ENCODE assay signal across 8 cellular contexts in the genomic region with DNA sequence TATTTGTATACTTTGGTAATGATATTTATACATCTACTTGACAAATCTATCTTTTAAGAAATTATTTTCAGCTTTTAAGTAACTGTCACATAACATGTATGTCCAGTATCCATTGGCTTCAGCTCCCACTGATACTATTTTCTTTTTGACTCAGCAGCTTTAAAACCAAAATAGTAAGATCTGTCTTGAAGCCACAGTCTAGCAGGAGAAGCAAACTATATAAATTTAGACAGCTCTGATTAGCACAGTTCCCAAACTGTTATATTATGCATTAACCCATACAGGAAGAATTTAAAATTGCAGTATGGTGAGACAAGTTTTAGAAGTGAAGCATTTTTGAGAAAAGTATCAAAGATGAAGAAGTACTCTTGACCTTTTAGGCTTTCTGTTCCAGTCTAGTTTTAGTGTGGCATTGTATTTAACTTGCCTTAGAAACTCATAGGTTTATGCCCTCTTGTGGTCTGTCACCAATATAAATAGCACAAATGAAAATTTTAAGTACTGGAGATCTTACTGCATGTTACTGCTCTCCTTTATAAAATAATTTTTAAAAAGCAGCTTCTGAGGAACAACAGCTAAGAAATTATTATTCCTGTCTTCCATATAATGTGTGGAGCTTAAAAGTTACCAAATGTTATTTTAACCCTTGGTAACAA. TPM values are rescaled to one million over a fixed set of nuclear protein-coding genes. Genes with fewer than 3 reads are reported as not detected.
A peak's percentile ranks its signal among the peaks of the same experiment; 100 is the strongest.
DNase-seq lines count a peak whose midpoint lies in the region; ATAC-seq, FAIRE-seq and TF ChIP-seq lines count a peak whose summit lies in the region.

No MANE protein-coding gene starts in this region.

- H2AFZ ChIP-seq in astrocyte (ENCODE audit: low read depth, low read length) (no peak overlapping the region), neural progenitor cell (replicated peaks) (no peak overlapping the region)

- H3K4me1 Mint-ChIP-seq in astrocyte (ENCODE audit: low read depth, unreplicated experiment), result peaks cover 36% of the 10 kb centered on the region
- peaks cover 8% of the 10 kb centered on the region for H3K4me1 Mint-ChIP-seq in neural progenitor cell

- no peaks in the 10 kb centered on the region for H3K27me3 Mint-ChIP-seq in astrocyte (ENCODE audit: low read depth, unreplicated experiment)
- no peaks in the 10 kb centered on the region for H3K27me3 Mint-ChIP-seq in neural progenitor cell (ENCODE audit: insufficient read depth, low read depth)

- H3K4me3 ChIP-seq in HL-60 (replicated peaks; ENCODE audit: insufficient read depth, low read length) (no peak overlapping the region), astrocyte (ENCODE audit: insufficient read depth, low read depth, low read length) (no peak overlapping the region), neural progenitor cell (no peak overlapping the region)

- H3K79me2 ChIP-seq in astrocyte (ENCODE audit: insufficient read depth, low read length) (peaks cover 95% of the 10 kb centered on the region), neural progenitor cell (ENCODE audit: low read depth) (peaks cover 99% of the 10 kb centered on the region)

- no peaks in the 10 kb centered on the region for H3F3A ChIP-seq in neural progenitor cell (ENCODE audit: low read depth)

- H3K9me3 Mint-ChIP-seq in astrocyte (ENCODE audit: unreplicated experiment), result no peaks in the 10 kb centered on the region
- H3K9me3 Mint-ChIP-seq in neural progenitor cell, result no peaks in the 10 kb centered on the region

- H3K4me3 Mint-ChIP-seq in astrocyte (ENCODE audit: unreplicated experiment) (no peak overlapping the region), neural progenitor cell (no peak overlapping the region)

- peaks cover 22% of the 10 kb centered on the region for H3K4me1 ChIP-seq in astrocyte (ENCODE audit: insufficient read depth, low read length)
- H3K4me1 ChIP-seq in neural progenitor cell, result peaks cover 31% of the 10 kb centered on the region

- H3K36me3 ChIP-seq in astrocyte (ENCODE audit: insufficient read depth, low read length), result no peaks in the 10 kb centered on the region
- H3K36me3 ChIP-seq in neural progenitor cell, result no peaks in the 10 kb centered on the region

- ATAC-seq in HG03097 (IDR thresholded peaks at IDR 0.05; ENCODE audit: low FRiP score, unreplicated experiment), result no peak

- H3K36me3 Mint-ChIP-seq in astrocyte (ENCODE audit: low read depth, unreplicated experiment) (no peaks in the 10 kb centered on the region), neural progenitor cell (peaks cover 8% of the 10 kb centered on the region)

- H3K27me3 ChIP-seq in HL-60 (ENCODE audit: insufficient read depth, poor library complexity, severe bottlenecking) (no peaks in the 10 kb centered on the region), astrocyte (ENCODE audit: insufficient read depth, low read length) (no peaks in the 10 kb centered on the region), neural progenitor cell (no peaks in the 10 kb centered on the region)

- H3K4me2 ChIP-seq in astrocyte (ENCODE audit: low read length) (peak overlapping the region; percentile 32), neural progenitor cell (no peak overlapping the region)

- H3K9ac ChIP-seq in astrocyte (ENCODE audit: low read length) (no peak overlapping the region), neural progenitor cell (no peak overlapping the region)

- DNase-seq in DMS53 (lab: John Stamatoyannopoulos, UW) (peak; percentile 3), DMS53 treated with DMSO at 0.1 percent for 48 hours (lab: John Stamatoyannopoulos, UW; ENCODE audit: unreplicated experiment) (no peak), HL-60 (ENCODE audit: low read depth in 1 of 2, low spot score in 1 of 2) (no peak), astrocyte (ENCODE audit: low read depth) (peak; percentile 6), neural progenitor cell (ENCODE audit: low spot score) (no peak), GM10266 (ENCODE audit: extremely low spot score) (no peak)
- no peak for DNase-seq in activated naive CD4-positive, alpha-beta T cell treated with Interleukin-2 at 50 U/mL for 16 hours

- peak overlapping the region; percentile 37 for H3K27ac Mint-ChIP-seq in astrocyte (ENCODE audit: unreplicated experiment)
- H3K27ac Mint-ChIP-seq in neural progenitor cell, result no peak overlapping the region

- H3K9me3 ChIP-seq in astrocyte (ENCODE audit: insufficient read depth, low read depth, low read length) (no peaks in the 10 kb centered on the region), neural progenitor cell (ENCODE audit: low read depth) (no peaks in the 10 kb centered on the region)

- H4K20me1 ChIP-seq in astrocyte (ENCODE audit: insufficient read depth, low read length), result peaks cover 80% of the 10 kb centered on the region
- peaks cover 72% of the 10 kb centered on the region for H4K20me1 ChIP-seq in neural progenitor cell (ENCODE audit: low read depth)

- H3K27ac ChIP-seq in HL-60 (replicated peaks), result peak overlapping the region; percentile 59
- peak overlapping the region; percentile 31 for H3K27ac ChIP-seq in astrocyte (ENCODE audit: low read depth, low read length)
- H3K27ac ChIP-seq in neural progenitor cell, result no peak overlapping the region

- TF ChIP-seq CTCF in HL-60 (IDR thresholded peaks at IDR 0.05; ENCODE audit: insufficient read depth, low read length) (no peak), astrocyte (IDR thresholded peaks at IDR 0.05; ENCODE audit: insufficient read depth, low read depth, low read length) (peak; percentile 7), neural progenitor cell (IDR thresholded peaks at IDR 0.05) (peak; percentile 32), GM10266 (IDR thresholded peaks at IDR 0.05; ENCODE audit: control insufficient read depth, insufficient read depth, low read depth, missing control alignments) (no peak)

- FAIRE-seq in astrocyte (lab: Jason Lieb, UNC), result no peak

RNA-seq across cellular contexts. Expression of a gene that starts 24.7 kb away (rescaled TPM):
- total RNA-seq in astrocyte, result 61.0 and 61.4 TPM in 2 replicates
- 60.7 and 94.7 TPM in 2 replicates for total RNA-seq in neural progenitor cell (ENCODE audit: low replicate concordance)

Comparison
In these comparisons a context has a peak if more than half of its experiments do, and no peak if none do; other contexts are left out.
1. DNase-seq: peak in DMS53 (single experiment) and astrocyte (single experiment); none in DMS53 treated with DMSO at 0.1 percent for 48 hours (single experiment), HL-60 (0 of 2), neural progenitor cell (single experiment), activated naive CD4-positive, alpha-beta T cell treated with Interleukin-2 at 50 U/mL for 16 hours (single experiment) and GM10266 (single experiment).
2. CTCF ChIP-seq: peak in astrocyte (single experiment) and neural progenitor cell (single experiment); none in HL-60 (single experiment) and GM10266 (single experiment).